Comparison of ENCODE assay signal across 1 cellular context in the genomic region with DNA sequence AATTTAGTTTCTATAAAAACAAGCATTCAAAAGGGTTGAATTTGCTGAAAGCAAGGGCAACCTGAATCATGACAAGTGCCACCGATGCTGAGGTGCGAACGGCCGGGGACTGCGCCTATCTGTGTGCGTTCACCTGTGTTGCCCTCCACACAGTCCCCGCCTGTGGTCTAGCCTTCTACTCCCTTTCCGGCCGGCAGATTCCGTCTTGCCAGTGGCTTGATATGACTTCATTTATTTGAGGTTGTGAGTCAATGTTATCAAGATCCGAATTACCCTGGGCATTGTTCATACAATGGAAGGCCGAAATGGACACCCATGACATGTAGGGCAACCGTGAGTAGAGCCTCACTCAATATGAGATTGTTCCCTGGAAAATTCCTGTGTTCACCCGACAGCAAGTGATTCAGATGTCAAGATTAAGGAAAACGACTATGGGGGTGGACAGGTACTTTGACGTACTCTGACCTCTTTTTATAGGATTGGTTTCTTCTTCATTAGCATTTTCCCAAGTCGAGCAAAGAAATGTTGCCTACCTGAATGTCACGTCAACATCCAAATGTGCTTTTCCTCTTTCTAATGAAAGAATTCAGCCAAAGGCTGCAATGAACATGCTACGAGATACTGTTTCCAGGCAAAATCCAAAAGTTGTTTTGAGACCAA.
TF ChIP-seq lines count a peak whose summit lies in the region.

No MANE protein-coding gene starts in this region.

TF ChIP-seq in A549, 52 proteins besides CTCF, POLR2A, EP300 and RAD21 (continued from another document):
- TF ChIP-seq HMGXB4 (CRISPR knock-in tag; IDR thresholded peaks at IDR 0.05; ENCODE audit: borderline replicate concordance) = no peak
- no peak for TF ChIP-seq MAFK (IDR thresholded peaks at IDR 0.05; ENCODE audit: partially characterized antibody)
